15 cellular contexts compared by ENCODE assay signal in the genomic region with DNA sequence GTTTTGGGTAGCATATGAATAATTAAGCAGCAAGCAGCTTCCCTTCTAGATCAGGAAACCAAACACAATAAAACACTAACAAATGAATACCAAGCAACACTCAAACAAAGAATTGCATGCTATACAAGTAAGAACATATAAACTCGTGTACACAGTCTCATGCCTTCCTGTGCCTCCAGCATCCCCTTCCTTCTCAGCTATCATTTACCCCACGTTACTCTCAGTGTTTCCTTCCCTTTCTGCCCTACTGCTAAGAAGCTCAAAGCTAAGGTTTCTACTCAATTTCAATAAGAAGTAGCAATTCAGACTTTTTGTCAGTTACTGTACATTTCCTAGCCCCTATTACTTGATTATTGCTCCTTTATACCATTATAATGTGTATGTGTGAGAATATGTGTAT.
DNase-seq lines count a peak whose midpoint lies in the region; ATAC-seq and TF ChIP-seq lines count a peak whose summit lies in the region.
"Had no signal": no experiment of that assay in that cellular context is flagged by ENCODE, and none has a peak within 500 bp of the region (broad histone marks: within the 10 kb centered on the region; RNA-seq: fewer than 3 reads in every experiment).

No MANE protein-coding gene starts in this region.

- no peaks in the 10 kb centered on the region for H3K4me1 ChIP-seq in colonic mucosa
- H3K4me1 ChIP-seq in spleen = peaks cover 0 to 31% (median 8%) of the 10 kb centered on the region in 6 donors

- H3K36me3 ChIP-seq in colonic mucosa = peaks cover 6% of the 10 kb centered on the region
- peaks cover 7 to 75% (median 29%) of the 10 kb centered on the region in 6 donors for H3K36me3 ChIP-seq in spleen

- no peak overlapping the region for H3K9ac ChIP-seq in colonic mucosa (ENCODE audit: low read depth in 2 of 2, low read length in 2 of 2)

- ATAC-seq in GM19035 (IDR thresholded peaks at IDR 0.05; ENCODE audit: unreplicated experiment) (no peak), HG02798 (IDR thresholded peaks at IDR 0.05; ENCODE audit: poor library complexity, unreplicated experiment) (no peak)
- ATAC-seq: sciatic nerve had no signal

- H3K27ac ChIP-seq in colonic mucosa (peak overlapping the region; percentile 29), spleen (peak overlapping the region in 6 of 8 donors; percentile 58 to 83 (median 77))

- H3K4me3 Mint-ChIP-seq in activated CD4-positive, alpha-beta T cell treated with anti-CD3 and anti-CD28 coated beads, Interleukin-2, amount 10 ng/mL, durations not matched to agents 7 days and 5 days = peak overlapping the region; percentile 67
- H3K4me3 Mint-ChIP-seq in T-helper 1 cell treated with Interleukin-12 subunit alpha and Interleukin-12 subunit beta and Interleukin-4 antibody, amounts not matched to agents 30 μg/mL and 1 μg/mL, for 36 hours = peak overlapping the region; percentile 74

- peaks cover 68% of the 10 kb centered on the region for H3K36me3 Mint-ChIP-seq in activated CD4-positive, alpha-beta T cell treated with anti-CD3 and anti-CD28 coated beads, Interleukin-2, amount 10 ng/mL, durations not matched to agents 7 days and 5 days (ENCODE audit: low read depth)
- peaks cover 47% of the 10 kb centered on the region for H3K36me3 Mint-ChIP-seq in T-helper 1 cell treated with Interleukin-12 subunit alpha and Interleukin-12 subunit beta and Interleukin-4 antibody, amounts not matched to agents 30 μg/mL and 1 μg/mL, for 36 hours (ENCODE audit: low read depth)

- peaks cover 60% of the 10 kb centered on the region for H3K4me1 Mint-ChIP-seq in activated CD4-positive, alpha-beta T cell treated with anti-CD3 and anti-CD28 coated beads, Interleukin-2, amount 10 ng/mL, durations not matched to agents 7 days and 5 days
- peaks cover 37% of the 10 kb centered on the region for H3K4me1 Mint-ChIP-seq in T-helper 1 cell treated with Interleukin-12 subunit alpha and Interleukin-12 subunit beta and Interleukin-4 antibody, amounts not matched to agents 30 μg/mL and 1 μg/mL, for 36 hours (ENCODE audit: low read depth)

- CTCF ChIA-PET in activated CD4-positive, alpha-beta T cell treated with anti-CD3 and anti-CD28 coated beads, Interleukin-2, amount 10 ng/mL, durations not matched to agents 7 days and 5 days (lab: Charles Lee) = interaction anchor here (0.7 to 2.3 kb wide), 4 partner anchors 12 to 83 kb away, joined by 3 to 5 read pairs (median 4); no protein-coding TSS in a partner anchor

- intact Hi-C loops in colonic mucosa (cut with DNase I) (no loop called here), spleen (cut with DNase I; ENCODE audit: low total_unique reads) (no loop called here)

- peak; percentile 34 for DNase-seq in activated CD4-positive, alpha-beta T cell treated with anti-CD3 and anti-CD28 coated beads, Interleukin-2, amount 10 ng/mL, durations not matched to agents 7 days and 5 days
- no peak for DNase-seq in activated CD4-positive, alpha-beta T cell treated with anti-CD3 and anti-CD28 coated beads for 4 hours
- DNase-seq in colonic mucosa = no peak
- no peak for DNase-seq in spleen
- no peak for DNase-seq in OCI-M2 (lab: John Stamatoyannopoulos, UW; ENCODE audit: unreplicated experiment)
- DNase-seq: cortex of kidney; kidney glomerular epithelial cell; NCI-H524; stimulated activated CD4-positive, alpha-beta T cell treated with anti-CD3 and anti-CD28 coated beads, Interleukin-2, amount 100 ng/mL, for 48 hours had no signal

- H3K4me3 ChIP-seq in colonic mucosa = no peak overlapping the region
- H3K4me3 ChIP-seq in spleen = no peak overlapping the region
- H3K4me3 ChIP-seq: hepatocyte, tibial nerve had no signal

- H3K9me3 Mint-ChIP-seq in activated CD4-positive, alpha-beta T cell treated with anti-CD3 and anti-CD28 coated beads, Interleukin-2, amount 10 ng/mL, durations not matched to agents 7 days and 5 days = no peaks in the 10 kb centered on the region
- no peaks in the 10 kb centered on the region for H3K9me3 Mint-ChIP-seq in T-helper 1 cell treated with Interleukin-12 subunit alpha and Interleukin-12 subunit beta and Interleukin-4 antibody, amounts not matched to agents 30 μg/mL and 1 μg/mL, for 36 hours

- no peak for TF ChIP-seq POLR2A in spleen (IDR thresholded peaks at IDR 0.05)

- POLR2A ChIA-PET in activated CD4-positive, alpha-beta T cell treated with anti-CD3 and anti-CD28 coated beads, Interleukin-2, amount 10 ng/mL, durations not matched to agents 7 days and 5 days (lab: Charles Lee) = interaction anchor here (0.6 to 1.1 kb wide), 2 partner anchors 77 to 184 kb away, joined by 3 read pairs; no protein-coding TSS in a partner anchor

- H3K27ac Mint-ChIP-seq in activated CD4-positive, alpha-beta T cell treated with anti-CD3 and anti-CD28 coated beads, Interleukin-2, amount 10 ng/mL, durations not matched to agents 7 days and 5 days = peak overlapping the region; percentile 96
- H3K27ac Mint-ChIP-seq in T-helper 1 cell treated with Interleukin-12 subunit alpha and Interleukin-12 subunit beta and Interleukin-4 antibody, amounts not matched to agents 30 μg/mL and 1 μg/mL, for 36 hours = peak overlapping the region; percentile 93

- no peak for TF ChIP-seq CTCF in colonic mucosa (IDR thresholded peaks at IDR 0.05)
- no peak for TF ChIP-seq CTCF in spleen (IDR thresholded peaks at IDR 0.05 in 8 of 11, conservative IDR thresholded peaks at IDR 0.05 in 3 of 11)

- H3K9me3 ChIP-seq in colonic mucosa (no peaks in the 10 kb centered on the region), spleen (no peaks in the 10 kb centered on the region)
- H3K9me3 ChIP-seq: tibial nerve had no signal

- H3K27me3 ChIP-seq in colonic mucosa (no peaks in the 10 kb centered on the region), spleen (replicated peaks in 1 of 7) (no peaks in the 10 kb centered on the region)
- H3K27me3 ChIP-seq: hepatocyte, tibial nerve had no signal

- no peaks in the 10 kb centered on the region for H3K27me3 Mint-ChIP-seq in activated CD4-positive, alpha-beta T cell treated with anti-CD3 and anti-CD28 coated beads, Interleukin-2, amount 10 ng/mL, durations not matched to agents 7 days and 5 days
- H3K27me3 Mint-ChIP-seq in T-helper 1 cell treated with Interleukin-12 subunit alpha and Interleukin-12 subunit beta and Interleukin-4 antibody, amounts not matched to agents 30 μg/mL and 1 μg/mL, for 36 hours (ENCODE audit: low read depth) = no peaks in the 10 kb centered on the region

- WGBS in spleen, 5 donors = 10 to 34% (median 18%) methylated on average over 2 of the region's 2 CpGs
